14 cellular contexts compared by ENCODE assay signal in the genomic region with DNA sequence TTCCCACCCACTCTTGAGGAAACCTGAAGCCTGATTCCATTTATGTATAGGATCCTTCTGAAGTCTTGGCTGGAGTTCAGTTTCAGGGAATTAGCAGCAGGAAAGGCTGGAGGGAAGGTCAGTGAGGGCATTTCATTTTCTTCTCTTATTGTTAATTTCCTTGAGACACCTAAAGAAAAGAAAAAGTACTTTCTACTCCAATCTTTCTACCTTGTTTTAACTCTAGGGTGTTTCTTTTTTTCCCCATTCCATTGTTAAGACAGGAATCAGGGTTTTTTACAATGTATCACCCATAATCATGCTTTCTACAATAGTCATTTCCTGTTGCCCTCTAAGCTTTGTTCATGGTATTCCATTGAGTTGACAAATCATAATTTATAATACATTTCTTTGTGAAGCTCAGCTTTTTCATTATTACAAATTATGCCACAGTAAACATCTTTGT. TPM values are rescaled to one million over a fixed set of nuclear protein-coding genes. Genes with fewer than 3 reads are reported as not detected.
DNase-seq lines count a peak whose midpoint lies in the region; ATAC-seq and TF ChIP-seq lines count a peak whose summit lies in the region.
"Had no signal": no experiment of that assay in that cellular context is flagged by ENCODE, and none has a peak within 500 bp of the region (broad histone marks: within the 10 kb centered on the region; RNA-seq: fewer than 3 reads in every experiment).

No MANE protein-coding gene starts in this region.

- no peak overlapping the region for H3K27ac ChIP-seq in trophoblast cell (ENCODE audit: low read depth, low read length)
- no peak overlapping the region for H3K27ac ChIP-seq in adrenal gland
- H3K27ac ChIP-seq: parathyroid adenoma had no signal

- H3K27me3 ChIP-seq in trophoblast cell (ENCODE audit: insufficient read depth, low read length), result no peaks in the 10 kb centered on the region
- H3K27me3 ChIP-seq in adrenal gland, result no peaks in the 10 kb centered on the region

- H2AK5ac ChIP-seq in trophoblast cell (ENCODE audit: low read length), result no peak overlapping the region

- TF ChIP-seq POLR2A in adrenal gland (IDR thresholded peaks at IDR 0.05), result no peak

- no peak overlapping the region for H3K14ac ChIP-seq in trophoblast cell (ENCODE audit: low read length)

- H3K36me3 ChIP-seq in trophoblast cell (ENCODE audit: control insufficient read depth in 1 of 2, insufficient read depth in 2 of 2, low read length in 2 of 2) (no peaks in the 10 kb centered on the region), adrenal gland (replicated peaks in 1 of 2) (no peaks in the 10 kb centered on the region)

- intact Hi-C loops in adrenal gland (cut with DNase I), result no loop called here

- DNase-seq in EL, result peak; percentile 79
- DNase-seq in RKO (ENCODE audit: low spot score), result peak; percentile 88
- DNase-seq in trophoblast cell, result peak; percentile 9 to 73
- no peak for DNase-seq in effector CD4-positive, alpha-beta T cell
- no peak for DNase-seq in adrenal gland
- DNase-seq: activated naive CD4-positive, alpha-beta T cell treated with anti-CD3 and anti-CD28 coated beads for 36 hours; CD8-positive, alpha-beta T cell; OCI-M1; stimulated activated CD4-positive, alpha-beta T cell treated with anti-CD3 and anti-CD28 coated beads, Interleukin-2, amount 100 ng/mL, for 48 hours; stimulated activated naive CD8-positive, alpha-beta T cell treated with anti-CD3 and anti-CD28 coated beads, Interleukin-15, Interleukin-2, amounts not matched to agents 100 U/mL and 50 U/mL, for 24 hours had no signal

- H3K79me1 ChIP-seq in trophoblast cell (ENCODE audit: low read length), result peaks cover 5% of the 10 kb centered on the region

- no peaks in the 10 kb centered on the region for H3K79me2 ChIP-seq in trophoblast cell (ENCODE audit: control insufficient read depth, insufficient read depth, low read length, poor library complexity)
- H3K79me2 ChIP-seq: parathyroid adenoma had no signal

- H3K4me3 ChIP-seq in trophoblast cell (ENCODE audit: low read depth, low read length) (no peak overlapping the region), adrenal gland (no peak overlapping the region)

- H3K4ac ChIP-seq in trophoblast cell (ENCODE audit: low read depth, low read length), result no peak overlapping the region

- no peaks in the 10 kb centered on the region for H3K9me3 ChIP-seq in trophoblast cell (ENCODE audit: insufficient read depth, low read depth, low read length)
- H3K9me3 ChIP-seq in adrenal gland (replicated peaks in 1 of 3), result no peaks in the 10 kb centered on the region

- H3K23ac ChIP-seq in trophoblast cell (ENCODE audit: low read length), result no peak overlapping the region

- H2AFZ ChIP-seq in trophoblast cell (ENCODE audit: insufficient read depth, low read length, poor library complexity), result no peak overlapping the region
- H2AFZ ChIP-seq: parathyroid adenoma had no signal

- no peaks in the 10 kb centered on the region for H3K4me1 ChIP-seq in trophoblast cell (ENCODE audit: control insufficient read depth in 1 of 2, insufficient read depth in 2 of 2, low read length in 2 of 2)
- no peaks in the 10 kb centered on the region for H3K4me1 ChIP-seq in adrenal gland (replicated peaks in 1 of 2)
- H3K4me1 ChIP-seq: parathyroid adenoma had no signal

- H4K8ac ChIP-seq in trophoblast cell (ENCODE audit: low read depth, low read length), result no peak overlapping the region

- ATAC-seq in esophagus mucosa (peak; percentile 58), GM21390 (IDR thresholded peaks at IDR 0.05; ENCODE audit: unreplicated experiment) (no peak), GM19452 (IDR thresholded peaks at IDR 0.05; ENCODE audit: unreplicated experiment) (no peak)
- ATAC-seq: CD8-positive, alpha-beta T cell; stimulated activated naive CD8-positive, alpha-beta T cell treated with anti-CD3 and anti-CD28 coated beads, Interleukin-15, Interleukin-2, amounts not matched to agents 100 U/mL and 50 U/mL, for 24 hours had no signal

- no peak overlapping the region for H3K9ac ChIP-seq in trophoblast cell (ENCODE audit: low read length)
- H3K9ac ChIP-seq: parathyroid adenoma had no signal

- no peak overlapping the region for H2BK12ac ChIP-seq in trophoblast cell (ENCODE audit: low read length)

- peak overlapping the region; percentile 31 for H2BK5ac ChIP-seq in trophoblast cell (ENCODE audit: low read depth, low read length, poor library complexity)

- no peak overlapping the region for H3K4me2 ChIP-seq in trophoblast cell (ENCODE audit: low read length)

- no peak overlapping the region for H2BK120ac ChIP-seq in trophoblast cell (ENCODE audit: insufficient read depth, low read length, poor library complexity)

- no peak overlapping the region for H4K91ac ChIP-seq in trophoblast cell (ENCODE audit: low read depth, low read length)

- no peak for TF ChIP-seq CTCF in adrenal gland (IDR thresholded peaks at IDR 0.05)

- no peak overlapping the region for H3K18ac ChIP-seq in trophoblast cell (ENCODE audit: low read length)

- H4K12ac ChIP-seq in trophoblast cell (ENCODE audit: low read depth, low read length), result no peak overlapping the region

RNA-seq across cellular contexts. Expression of a gene that starts 27.4 kb away (rescaled TPM):
- total RNA-seq in esophagus mucosa (67.4 TPM), adrenal gland (100 to 1,000 TPM in 1 of 8 donors, 10 to 100 TPM in 7; 30.1 to 102 (median 67.2) TPM)
- 274 and 275 TPM in 2 replicates for polyA plus RNA-seq in trophoblast cell (2013)
- polyA plus RNA-seq in adrenal gland, result 100 to 1,000 TPM in 1 of 3 donors, 10 to 100 TPM in 2; 54.5 to 146 (median 72.1) TPM

Comparison
In these comparisons a context has a peak if more than half of its experiments do, and no peak if none do; other contexts are left out.
1. DNase-seq: peak in EL (single experiment), RKO (single experiment) and trophoblast cell (2 of 2); none in effector CD4-positive, alpha-beta T cell (single experiment) and adrenal gland (0 of 7).